In genomic region chr1:180927348-180927747, GRCh38 we compare ENCODE assay signal across 12 cellular contexts. TPM values are rescaled to one million over a fixed set of nuclear protein-coding genes. Genes with fewer than 3 reads are reported as not detected.
DNase-seq lines count a peak whose midpoint lies in the region; ATAC-seq and TF ChIP-seq lines count a peak whose summit lies in the region.
"Had no signal": no experiment of that assay in that cellular context is flagged by ENCODE, and none has a peak within 500 bp of the region (broad histone marks: within the 10 kb centered on the region; RNA-seq: fewer than 3 reads in every experiment).

No MANE protein-coding gene starts in this region.

- H3K4me1 Mint-ChIP-seq in GM23338: peaks cover 59% of the 10 kb centered on the region

- peaks cover 0 to 33% (median 0%) of the 10 kb centered on the region in 11 experiments; a peak in 4 of 22 replicates for H3K27me3 ChIP-seq in BLaER1 treated with 17β-estradiol and CSF1 and Interleukin-3, amounts not matched to agents 10 nM and 100 nM
- H3K27me3 ChIP-seq in ovary (no peaks in the 10 kb centered on the region), GM23338 (ENCODE audit: insufficient read depth) (no peaks in the 10 kb centered on the region)

- no peaks in the 10 kb centered on the region for H3K36me3 Mint-ChIP-seq in GM23338 (ENCODE audit: low read depth)

- H3K9ac ChIP-seq in BLaER1 treated with 17β-estradiol and CSF1 and Interleukin-3, amounts not matched to agents 10 nM and 100 nM: peak overlapping the region in 5 of 11 experiments; percentile 12 to 60 (median 53); a peak in 9 of 22 replicates

- H3K27ac ChIP-seq in BLaER1 treated with 17β-estradiol and CSF1 and Interleukin-3, amounts not matched to agents 10 nM and 100 nM: peak overlapping the region in 6 of 11 experiments; percentile 7 to 84 (median 54); a peak in 7 of 22 replicates
- peak overlapping the region; percentile 55 to 58 for H3K27ac ChIP-seq in ovary
- no peak overlapping the region for H3K27ac ChIP-seq in GM23338 (ENCODE audit: low read depth)

- DNase-seq in NCI-H446 treated with DMSO at 0.1 percent for 48 hours (lab: John Stamatoyannopoulos, UW) (peak; percentile 63), Right ventricle myocardium superior (peak; percentile 70), ovary (no peak), GM23338 (ENCODE audit: low spot score) (no peak), dedifferentiated amniotic fluid mesenchymal stem cell (ENCODE audit: extremely low spot score) (no peak)
- DNase-seq in activated naive CD4-positive, alpha-beta T cell (lab: John Stamatoyannopoulos, UW): no peak
- no peak for DNase-seq in stimulated activated naive CD8-positive, alpha-beta T cell treated with anti-CD3 and anti-CD28 coated beads, Interleukin-15, Interleukin-2, amounts not matched to agents 100 U/mL and 50 U/mL, for 24 hours
- DNase-seq: effector memory CD4-positive, alpha-beta T cell; GOT3; stimulated activated CD4-positive, alpha-beta T cell treated with anti-CD3 and anti-CD28 coated beads, Interleukin-12 subunit alpha, Interleukin-12 subunit beta, amount 100 ng/mL, for 4 hours had no signal

- no peak for TF ChIP-seq POLR2A in ovary (IDR thresholded peaks at IDR 0.05)

- no peaks in the 10 kb centered on the region for H3K36me3 ChIP-seq in BLaER1 treated with 17β-estradiol and CSF1 and Interleukin-3, amounts not matched to agents 10 nM and 100 nM
- H3K36me3 ChIP-seq in ovary: no peaks in the 10 kb centered on the region
- no peaks in the 10 kb centered on the region for H3K36me3 ChIP-seq in GM23338 (ENCODE audit: insufficient read depth)

- no peaks in the 10 kb centered on the region for H3K9me3 ChIP-seq in BLaER1 treated with 17β-estradiol and CSF1 and Interleukin-3, amounts not matched to agents 10 nM and 100 nM (replicated peaks in 1 of 11)
- no peaks in the 10 kb centered on the region for H3K9me3 ChIP-seq in ovary
- H3K9me3 ChIP-seq: mucosa of descending colon had no signal

- no peak overlapping the region for H3K4me3 Mint-ChIP-seq in GM23338

- no peaks in the 10 kb centered on the region; the same call in 2 of the 3 replicates for H3K9me3 Mint-ChIP-seq in GM23338

- H2AFZ ChIP-seq in GM23338: no peak overlapping the region

- H3K27ac Mint-ChIP-seq in GM23338: no peak overlapping the region

- H3K4me1 ChIP-seq in BLaER1 treated with 17β-estradiol and CSF1 and Interleukin-3, amounts not matched to agents 10 nM and 100 nM: peaks cover 68 to 100% (median 99%) of the 10 kb centered on the region in 10 experiments
- H3K4me1 ChIP-seq in ovary (ENCODE audit: insufficient read depth) (peaks cover 31% of the 10 kb centered on the region), GM23338 (ENCODE audit: insufficient read depth) (peaks cover 34% of the 10 kb centered on the region)

- no peak for TF ChIP-seq CTCF in ovary (IDR thresholded peaks at IDR 0.05)
- TF ChIP-seq CTCF in GM23338 (conservative IDR thresholded peaks at IDR 0.05; ENCODE audit: low read depth in 2 of 2): no peak

- no peaks in the 10 kb centered on the region for H3F3A ChIP-seq in GM23338 (replicated peaks; ENCODE audit: low read depth)

- no peak for TF ChIP-seq EP300 in ovary (IDR thresholded peaks at IDR 0.05)

- H3K4me2 ChIP-seq in BLaER1 treated with 17β-estradiol and CSF1 and Interleukin-3, amounts not matched to agents 10 nM and 100 nM: peak overlapping the region; percentile 54 to 98 (median 94)
- H3K4me2 ChIP-seq in GM23338: no peak overlapping the region

- peaks cover 6% of the 10 kb centered on the region; the same call in 1 of the 2 replicates for H3K9me2 ChIP-seq in GM23338 (ENCODE audit: insufficient read depth)

- ATAC-seq in Right ventricle myocardium superior (ENCODE audit: poor library complexity) (peak; percentile 77), GM23338 (no peak)
- ATAC-seq in stimulated activated naive CD8-positive, alpha-beta T cell treated with anti-CD3 and anti-CD28 coated beads, Interleukin-15, Interleukin-2, amounts not matched to agents 100 U/mL and 50 U/mL, for 24 hours: no peak

- 32 to 45% (median 36%) methylated on average over 13 of the region's 13 CpGs for WGBS in ovary, 3 donors

- H3K4me3 ChIP-seq in BLaER1 treated with 17β-estradiol and CSF1 and Interleukin-3, amounts not matched to agents 10 nM and 100 nM: no peak overlapping the region
- H3K4me3 ChIP-seq in ovary: no peak overlapping the region
- H3K4me3 ChIP-seq in GM23338: no peak overlapping the region
- H3K4me3 ChIP-seq: mucosa of descending colon had no signal

- intact Hi-C loops in Right ventricle myocardium superior (cut with DNase I) (no loop called here), ovary (cut with DNase I) (loop anchor here in 1 of 4 donors (10.0 kb wide), 1 partner anchor 87 kb away; no protein-coding TSS in a partner anchor)

- H3K79me2 ChIP-seq in GM23338 (replicated peaks; ENCODE audit: insufficient read depth): no peaks in the 10 kb centered on the region

- H4K20me1 ChIP-seq in BLaER1 treated with 17β-estradiol and CSF1 and Interleukin-3, amounts not matched to agents 10 nM and 100 nM: peaks cover 0 to 30% (median 5%) of the 10 kb centered on the region in 11 experiments; a peak in 7 of 22 replicates
- no peaks in the 10 kb centered on the region for H4K20me1 ChIP-seq in GM23338 (replicated peaks; ENCODE audit: insufficient read depth)

- H3K27me3 Mint-ChIP-seq in GM23338 (ENCODE audit: insufficient read depth, low read depth, poor library complexity): peaks cover 6% of the 10 kb centered on the region

TF ChIP-seq in GM23338, 12 proteins besides CTCF, POLR2A, EP300 and RAD21 (continues in another document):
- TF ChIP-seq ETS1 (IDR thresholded peaks at IDR 0.05) (no peak), ZNF462 (CRISPR knock-in tag; IDR thresholded peaks at IDR 0.05) (no peak)

RNA-seq across cellular contexts. Expression of gene KIAA1614, which starts 14.7 kb away (rescaled TPM):
- total RNA-seq in Right ventricle myocardium superior: 7.1 TPM
- total RNA-seq in ovary: 10 to 100 TPM in 4 of 7 donors, 1 to 10 TPM in 3; 2.4 to 15.1 (median 11.4) TPM
- 10 to 100 TPM in 1 of 2 donors, 1 to 10 TPM in 1; 1.1 to 10.5 TPM for polyA plus RNA-seq in ovary
- total RNA-seq in GM23338 (2014; rRNA removed; shearing (Covaris generic)): 1.8 and 2.3 TPM in 2 replicates
- 0.80 and 1.1 TPM in 2 replicates for polyA plus RNA-seq in GM23338 (2016; fragmentation: Nextera tagmentation; extraction: Ambion mirVana)

Comparison
In these comparisons a context has a peak if more than half of its experiments do, and no peak if none do; other contexts are left out.
1. DNase-seq: peak in NCI-H446 treated with DMSO at 0.1 percent for 48 hours (single experiment) and Right ventricle myocardium superior (single experiment); none in ovary (0 of 5), GM23338 (single experiment), activated naive CD4-positive, alpha-beta T cell (0 of 4), stimulated activated naive CD8-positive, alpha-beta T cell treated with anti-CD3 and anti-CD28 coated beads, Interleukin-15, Interleukin-2, amounts not matched to agents 100 U/mL and 50 U/mL, for 24 hours (single experiment) and dedifferentiated amniotic fluid mesenchymal stem cell (single experiment).